In the genomic region with DNA sequence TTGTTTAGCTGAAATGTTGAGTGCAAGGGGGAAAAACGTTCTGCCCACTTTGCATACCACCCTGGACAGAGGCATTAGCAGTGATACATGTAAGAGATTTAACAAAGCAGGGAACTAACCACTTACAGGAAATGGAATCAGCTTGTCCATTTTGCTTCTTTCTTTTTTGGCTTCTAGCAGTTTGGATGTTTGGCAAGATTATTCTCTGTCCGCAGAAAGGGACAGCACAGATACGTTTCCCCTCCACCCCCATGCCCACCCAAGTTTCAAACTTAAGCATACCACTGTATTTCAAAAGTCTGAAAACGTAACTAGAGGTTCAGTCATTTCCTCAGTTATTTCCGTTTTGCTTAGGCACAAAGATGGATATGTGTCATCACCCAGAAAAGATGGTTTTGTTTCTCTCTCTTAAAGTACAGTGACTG, we compare ENCODE assay signal across 8 cellular contexts.
DNase-seq lines count a peak whose midpoint lies in the region; ATAC-seq and TF ChIP-seq lines count a peak whose summit lies in the region.

No MANE protein-coding gene starts in this region.

- peak overlapping the region in 2 of 4 donors; percentile 39 to 56 for H3K4me3 Mint-ChIP-seq in CD4-positive, CD25-positive, alpha-beta regulatory T cell
- H3K4me3 Mint-ChIP-seq in activated T-helper 1 cell treated with anti-CD3 and anti-CD28 coated beads, Interleukin-12 subunit alpha, Interleukin-12 subunit beta, Interleukin-2, Interleukin-4 antibody, amounts not matched to agents 30 ng/mL and 10 ng/mL and 1 ng/mL, durations not matched to agents 14 hours and 24 hours and 36 hours: peak overlapping the region; percentile 47
- H3K4me3 Mint-ChIP-seq in CD4-positive, alpha-beta T cell: no peak overlapping the region

- no peaks in the 10 kb centered on the region for H3K27me3 Mint-ChIP-seq in CD4-positive, CD25-positive, alpha-beta regulatory T cell
- H3K27me3 Mint-ChIP-seq in activated T-helper 1 cell treated with anti-CD3 and anti-CD28 coated beads, Interleukin-12 subunit alpha, Interleukin-12 subunit beta, Interleukin-2, Interleukin-4 antibody, amounts not matched to agents 30 ng/mL and 10 ng/mL and 1 ng/mL, durations not matched to agents 14 hours and 24 hours and 36 hours (ENCODE audit: insufficient read depth): no peaks in the 10 kb centered on the region
- H3K27me3 Mint-ChIP-seq in CD4-positive, alpha-beta T cell: no peaks in the 10 kb centered on the region

- no peaks in the 10 kb centered on the region for H3K9me3 Mint-ChIP-seq in CD4-positive, CD25-positive, alpha-beta regulatory T cell
- H3K9me3 Mint-ChIP-seq in activated T-helper 1 cell treated with anti-CD3 and anti-CD28 coated beads, Interleukin-12 subunit alpha, Interleukin-12 subunit beta, Interleukin-2, Interleukin-4 antibody, amounts not matched to agents 30 ng/mL and 10 ng/mL and 1 ng/mL, durations not matched to agents 14 hours and 24 hours and 36 hours: no peaks in the 10 kb centered on the region
- no peaks in the 10 kb centered on the region for H3K9me3 Mint-ChIP-seq in CD4-positive, alpha-beta T cell

- peak overlapping the region; percentile 35 for H3K4me3 ChIP-seq in CD4-positive, CD25-positive, alpha-beta regulatory T cell (ENCODE audit: low read depth, low read length)

- peaks cover 9 to 31% (median 18%) of the 10 kb centered on the region in 4 donors for H3K4me1 Mint-ChIP-seq in CD4-positive, CD25-positive, alpha-beta regulatory T cell
- H3K4me1 Mint-ChIP-seq in activated T-helper 1 cell treated with anti-CD3 and anti-CD28 coated beads, Interleukin-12 subunit alpha, Interleukin-12 subunit beta, Interleukin-2, Interleukin-4 antibody, amounts not matched to agents 30 ng/mL and 10 ng/mL and 1 ng/mL, durations not matched to agents 14 hours and 24 hours and 36 hours (ENCODE audit: low read depth): peaks cover 42% of the 10 kb centered on the region
- H3K4me1 Mint-ChIP-seq in CD4-positive, alpha-beta T cell (ENCODE audit: low read depth): peaks cover 16% of the 10 kb centered on the region

- no peak for ATAC-seq in CD4-positive, CD25-positive, alpha-beta regulatory T cell (ENCODE audit: low read depth in 2 of 2)
- ATAC-seq in GM19372 (IDR thresholded peaks at IDR 0.05; ENCODE audit: low read depth, unreplicated experiment): peak; percentile 63
- ATAC-seq in HG03135 (IDR thresholded peaks at IDR 0.05; ENCODE audit: unreplicated experiment): peak; percentile 75
- ATAC-seq in CD4-positive, alpha-beta T cell (ENCODE audit: poor library complexity): no peak

- no peaks in the 10 kb centered on the region for H3K9me3 ChIP-seq in CD4-positive, CD25-positive, alpha-beta regulatory T cell (ENCODE audit: control insufficient read depth in 2 of 2, low read length in 2 of 2)
- H3K9me3 ChIP-seq in CD4-positive, alpha-beta T cell (ENCODE audit: control insufficient read depth, low read length): no peaks in the 10 kb centered on the region

- H3K27ac ChIP-seq in CD4-positive, CD25-positive, alpha-beta regulatory T cell (ENCODE audit: insufficient read depth, low read length, poor library complexity, severe bottlenecking): no peak overlapping the region
- H3K27ac ChIP-seq in CD4-positive, alpha-beta T cell (ENCODE audit: low read depth, low read length): no peak overlapping the region

- H3K36me3 ChIP-seq in CD4-positive, CD25-positive, alpha-beta regulatory T cell (ENCODE audit: control insufficient read depth, insufficient read depth, low read length): peaks cover 6% of the 10 kb centered on the region

- peaks cover 41% of the 10 kb centered on the region for H3K36me3 Mint-ChIP-seq in CD4-positive, CD25-positive, alpha-beta regulatory T cell
- peaks cover 26% of the 10 kb centered on the region for H3K36me3 Mint-ChIP-seq in activated T-helper 1 cell treated with anti-CD3 and anti-CD28 coated beads, Interleukin-12 subunit alpha, Interleukin-12 subunit beta, Interleukin-2, Interleukin-4 antibody, amounts not matched to agents 30 ng/mL and 10 ng/mL and 1 ng/mL, durations not matched to agents 14 hours and 24 hours and 36 hours (ENCODE audit: low read depth)
- peaks cover 70% of the 10 kb centered on the region for H3K36me3 Mint-ChIP-seq in CD4-positive, alpha-beta T cell (ENCODE audit: low read depth)

- no peak for TF ChIP-seq CTCF in CD4-positive, alpha-beta T cell (IDR thresholded peaks at IDR 0.05)

- intact Hi-C loops in activated T-helper 1 cell treated with anti-CD3 and anti-CD28 coated beads, Interleukin-12 subunit alpha, Interleukin-12 subunit beta, Interleukin-2, Interleukin-4 antibody, amounts not matched to agents 30 ng/mL and 10 ng/mL and 1 ng/mL, durations not matched to agents 14 hours and 24 hours and 36 hours (cut with micrococcal nuclease): loop anchor here (1.0 to 10.0 kb wide), 9 partner anchors 41 to 1929 kb away; a partner anchor contains a TSS
- intact Hi-C loops in CD4-positive, alpha-beta T cell (cut with DNase I, micrococcal nuclease): no loop called here

- POLR2A ChIA-PET in CD4-positive, alpha-beta T cell (lab: Charles Lee): no interaction called here

- H3K4me1 ChIP-seq in CD4-positive, CD25-positive, alpha-beta regulatory T cell (ENCODE audit: control insufficient read depth, insufficient read depth, low read length, poor library complexity, severe bottlenecking): peaks cover 15% of the 10 kb centered on the region

- H3K27me3 ChIP-seq in CD4-positive, CD25-positive, alpha-beta regulatory T cell (ENCODE audit: control insufficient read depth, insufficient read depth, low read length): no peaks in the 10 kb centered on the region
- no peaks in the 10 kb centered on the region for H3K27me3 ChIP-seq in CD4-positive, alpha-beta T cell (ENCODE audit: control insufficient read depth, insufficient read depth, low read length)

- CTCF ChIA-PET in CD4-positive, alpha-beta T cell (lab: Charles Lee): no interaction called here

- DNase-seq in CD4-positive, CD25-positive, alpha-beta regulatory T cell: peak in 1 of 3 donors; percentile 69
- DNase-seq in activated T-helper 1 cell treated with anti-CD3 and anti-CD28 coated beads, Interleukin-12 subunit alpha, Interleukin-12 subunit beta, Interleukin-2, Interleukin-4 antibody, amounts not matched to agents 30 ng/mL and 10 ng/mL and 1 ng/mL, durations not matched to agents 14 hours and 24 hours and 36 hours (ENCODE audit: low spot score): no peak
- DNase-seq in NCI-H82 (lab: John Stamatoyannopoulos, UW) (no peak), DMS153 (lab: John Stamatoyannopoulos, UW) (no peak), mucosa of gallbladder (ENCODE audit: low spot score) (no peak)
- DNase-seq in CD4-positive, alpha-beta T cell: no peak

- peak overlapping the region in 2 of 3 donors; percentile 68 to 85 for H3K27ac Mint-ChIP-seq in CD4-positive, CD25-positive, alpha-beta regulatory T cell
- peak overlapping the region; percentile 78 for H3K27ac Mint-ChIP-seq in activated T-helper 1 cell treated with anti-CD3 and anti-CD28 coated beads, Interleukin-12 subunit alpha, Interleukin-12 subunit beta, Interleukin-2, Interleukin-4 antibody, amounts not matched to agents 30 ng/mL and 10 ng/mL and 1 ng/mL, durations not matched to agents 14 hours and 24 hours and 36 hours
- H3K27ac Mint-ChIP-seq in CD4-positive, alpha-beta T cell: no peak overlapping the region

Comparison
In these comparisons a context has a peak if more than half of its experiments do, and no peak if none do; other contexts are left out.
1. ATAC-seq: peak in GM19372 (single experiment) and HG03135 (single experiment); none in CD4-positive, CD25-positive, alpha-beta regulatory T cell (0 of 2) and CD4-positive, alpha-beta T cell (single experiment).